22 cellular contexts compared by ENCODE assay signal in genomic region chr15:91023720-91024119, GRCh38. TPM values are rescaled to one million over a fixed set of nuclear protein-coding genes. Genes with fewer than 3 reads are reported as not detected.
DNase-seq lines count a peak whose midpoint lies in the region; ATAC-seq and TF ChIP-seq lines count a peak whose summit lies in the region.
"Had no signal": no experiment of that assay in that cellular context is flagged by ENCODE, and none has a peak within 500 bp of the region (broad histone marks: within the 10 kb centered on the region; RNA-seq: fewer than 3 reads in every experiment).

No MANE protein-coding gene starts in this region.

- H3K9me3 ChIP-seq in CD4-positive, alpha-beta memory T cell (ENCODE audit: control insufficient read depth in 1 of 2, low read length in 2 of 2) = no peaks in the 10 kb centered on the region
- H3K9me3 ChIP-seq: Caco-2 had no signal

- H3K4me1 ChIP-seq in CD4-positive, alpha-beta memory T cell (ENCODE audit: insufficient read depth, low read length) = peaks cover 23% of the 10 kb centered on the region

- POLR2A ChIA-PET in CD4-positive, alpha-beta memory T cell (lab: Charles Lee; ENCODE audit: partially characterized antibody) = no interaction called here

- peaks cover 2% of the 10 kb centered on the region for H3K36me3 Mint-ChIP-seq in T-helper 2 cell treated with Interferon-gamma antibody and Interleukin-4, amounts not matched to agents 5 μg/mL and 100 μg/mL, for 36 hours (ENCODE audit: low read depth)
- H3K36me3 Mint-ChIP-seq in CD4-positive, alpha-beta memory T cell = peaks cover 0 to 5% of the 10 kb centered on the region in 2 donors
- H3K36me3 Mint-ChIP-seq in activated T-helper 17 cell treated with anti-CD3 and anti-CD28 coated beads, Interleukin-2, amount 50 U/mL, for 72 hours (ENCODE audit: low read depth) = peaks cover 7% of the 10 kb centered on the region
- H3K36me3 Mint-ChIP-seq in neural crest cell (ENCODE audit: low read depth) = no peaks in the 10 kb centered on the region

- no peaks in the 10 kb centered on the region for H3K9me3 Mint-ChIP-seq in T-helper 2 cell treated with Interferon-gamma antibody and Interleukin-4, amounts not matched to agents 5 μg/mL and 100 μg/mL, for 36 hours
- H3K9me3 Mint-ChIP-seq in CD4-positive, alpha-beta memory T cell = no peaks in the 10 kb centered on the region
- H3K9me3 Mint-ChIP-seq in activated T-helper 17 cell treated with anti-CD3 and anti-CD28 coated beads, Interleukin-2, amount 50 U/mL, for 72 hours = no peaks in the 10 kb centered on the region
- no peaks in the 10 kb centered on the region for H3K9me3 Mint-ChIP-seq in neural crest cell
- H3K9me3 Mint-ChIP-seq: CD14-positive monocyte had no signal

- no peak for TF ChIP-seq CTCF in neural crest cell (conservative IDR thresholded peaks at IDR 0.05)

- H3K27ac ChIP-seq in CD4-positive, alpha-beta memory T cell (ENCODE audit: low read depth, low read length) = no peak overlapping the region
- H3K27ac ChIP-seq: 22Rv1 had no signal

- CTCF ChIA-PET in CD4-positive, alpha-beta memory T cell (lab: Charles Lee; ENCODE audit: partially characterized antibody) = interaction anchor here (1.3 to 4.0 kb wide), 4 partner anchors 9 to 91 kb away, joined by 3 to 26 read pairs (median 7); partner anchors contain the start of genes HDDC3 and UNC45A

- no peak overlapping the region for H3K27ac Mint-ChIP-seq in T-helper 2 cell treated with Interferon-gamma antibody and Interleukin-4, amounts not matched to agents 5 μg/mL and 100 μg/mL, for 36 hours
- H3K27ac Mint-ChIP-seq in CD4-positive, alpha-beta memory T cell = peak overlapping the region in 4 of 7 donors; percentile 17 to 61 (median 21)
- H3K27ac Mint-ChIP-seq in activated T-helper 17 cell treated with anti-CD3 and anti-CD28 coated beads, Interleukin-2, amount 50 U/mL, for 72 hours = peak overlapping the region; percentile 85
- no peak overlapping the region for H3K27ac Mint-ChIP-seq in neural crest cell (ENCODE audit: unreplicated experiment)

- H3K4me3 ChIP-seq in CD4-positive, alpha-beta memory T cell (ENCODE audit: low read length in 2 of 2) = no peak overlapping the region

- ATAC-seq in activated T-helper 17 cell treated with anti-CD3 and anti-CD28 coated beads, Interleukin-2, amount 50 U/mL, for 72 hours (replicated peaks) = no peak
- ATAC-seq in GM19023 (IDR thresholded peaks at IDR 0.05; ENCODE audit: unreplicated experiment) = no peak
- ATAC-seq: PC-3 had no signal

- peak overlapping the region; percentile 23 for H3K4me3 Mint-ChIP-seq in T-helper 2 cell treated with Interferon-gamma antibody and Interleukin-4, amounts not matched to agents 5 μg/mL and 100 μg/mL, for 36 hours
- peak overlapping the region in 4 of 8 donors; percentile 15 to 99 (median 44) for H3K4me3 Mint-ChIP-seq in CD4-positive, alpha-beta memory T cell
- H3K4me3 Mint-ChIP-seq in activated T-helper 17 cell treated with anti-CD3 and anti-CD28 coated beads, Interleukin-2, amount 50 U/mL, for 72 hours = peak overlapping the region; percentile 96
- peak overlapping the region; percentile 95 for H3K4me3 Mint-ChIP-seq in neural crest cell

- intact Hi-C loops in CD4-positive, alpha-beta memory T cell (cut with micrococcal nuclease) = loop anchor here (2.0 kb wide), 2 partner anchors 69 to 89 kb away; partner anchors contain the start of genes RCCD1 and UNC45A

- no peak for DNase-seq in T-helper 2 cell treated with Interferon-gamma antibody and Interleukin-4, amounts not matched to agents 5 μg/mL and 100 μg/mL, for 36 hours (ENCODE audit: low spot score)
- DNase-seq in T-helper 2 cell (no peak), neural crest cell (ENCODE audit: low read depth, low spot score) (no peak), NCI-H2107 treated with DMSO at 0.1 percent for 48 hours (lab: John Stamatoyannopoulos, UW; ENCODE audit: unreplicated experiment) (no peak), NCI-H1436 treated with DMSO at 0.1 percent for 48 hours (lab: John Stamatoyannopoulos, UW) (no peak)
- DNase-seq in CD4-positive, alpha-beta memory T cell = no peak
- DNase-seq: AML-193, Caco-2, GDM1, H7, NCI-H1105, NCI-H1694, NCI-H2081 treated with DMSO at 0.1 percent for 48 hours, NCI-H510A, NCI-H774, PC-3, RPMI8226, SIG-M5 had no signal

- H3K36me3 ChIP-seq in CD4-positive, alpha-beta memory T cell (ENCODE audit: insufficient read depth, low read length) = no peaks in the 10 kb centered on the region

- H3K27me3 Mint-ChIP-seq in T-helper 2 cell treated with Interferon-gamma antibody and Interleukin-4, amounts not matched to agents 5 μg/mL and 100 μg/mL, for 36 hours (ENCODE audit: low read depth) = no peaks in the 10 kb centered on the region
- no peaks in the 10 kb centered on the region for H3K27me3 Mint-ChIP-seq in CD4-positive, alpha-beta memory T cell
- no peaks in the 10 kb centered on the region for H3K27me3 Mint-ChIP-seq in activated T-helper 17 cell treated with anti-CD3 and anti-CD28 coated beads, Interleukin-2, amount 50 U/mL, for 72 hours
- H3K27me3 Mint-ChIP-seq in neural crest cell (ENCODE audit: low read depth) = no peaks in the 10 kb centered on the region

- no peaks in the 10 kb centered on the region for H3K27me3 ChIP-seq in CD4-positive, alpha-beta memory T cell (ENCODE audit: insufficient read depth, low read length)

- H3K4me1 Mint-ChIP-seq in T-helper 2 cell treated with Interferon-gamma antibody and Interleukin-4, amounts not matched to agents 5 μg/mL and 100 μg/mL, for 36 hours (ENCODE audit: low read depth) = peaks cover 24% of the 10 kb centered on the region
- peaks cover 21 to 44% (median 32%) of the 10 kb centered on the region in 4 donors for H3K4me1 Mint-ChIP-seq in CD4-positive, alpha-beta memory T cell
- H3K4me1 Mint-ChIP-seq in activated T-helper 17 cell treated with anti-CD3 and anti-CD28 coated beads, Interleukin-2, amount 50 U/mL, for 72 hours = peaks cover 24% of the 10 kb centered on the region
- peaks cover 27% of the 10 kb centered on the region for H3K4me1 Mint-ChIP-seq in neural crest cell

RNA-seq across cellular contexts. Expression of gene VPS33B, which starts 1.3 kb away (rescaled TPM):
- total RNA-seq in CD4-positive, alpha-beta memory T cell = 10 to 100 TPM; 26.9 to 27.8 TPM
- 10 to 100 TPM in 1 of 2 donors, 1 to 10 TPM in 1; 4.7 to 11.3 TPM for polyA plus RNA-seq in CD4-positive, alpha-beta memory T cell
- total RNA-seq in activated T-helper 17 cell treated with anti-CD3 and anti-CD28 coated beads, Interleukin-2, amount 50 U/mL, for 72 hours = 10 to 100 TPM; 21.4 to 23.4 TPM
- 19.2 and 20.5 TPM in 2 replicates for total RNA-seq in neural crest cell

RNA-seq across cellular contexts. Expression of gene PRC1, which starts 29.4 kb away (rescaled TPM):
- total RNA-seq in CD4-positive, alpha-beta memory T cell = 1 to 10 TPM; 8.1 to 8.6 TPM
- 1 to 10 TPM; 2.3 TPM for polyA plus RNA-seq in CD4-positive, alpha-beta memory T cell
- total RNA-seq in activated T-helper 17 cell treated with anti-CD3 and anti-CD28 coated beads, Interleukin-2, amount 50 U/mL, for 72 hours = 100 to 1,000 TPM; 133 to 158 TPM
- 160 and 161 TPM in 2 replicates for total RNA-seq in neural crest cell

Comparison
In these comparisons a context has a peak if more than half of its experiments do, and no peak if none do; other contexts are left out.
1. H3K27ac Mint-ChIP-seq: peak in CD4-positive, alpha-beta memory T cell (4 of 7) and activated T-helper 17 cell treated with anti-CD3 and anti-CD28 coated beads, Interleukin-2, amount 50 U/mL, for 72 hours (single experiment); none in T-helper 2 cell treated with Interferon-gamma antibody and Interleukin-4, amounts not matched to agents 5 μg/mL and 100 μg/mL, for 36 hours (single experiment) and neural crest cell (single experiment).
2. RNA of gene PRC1, which starts 29.4 kb away (total RNA-seq): 160 to 161 TPM in neural crest cell and 133 to 158 TPM in activated T-helper 17 cell treated with anti-CD3 and anti-CD28 coated beads, Interleukin-2, amount 50 U/mL, for 72 hours; 8.1 to 8.6 TPM in CD4-positive, alpha-beta memory T cell; every median in the first group is over 10 times any median in the second.